ENCODE assay signal across 17 cellular contexts in genomic region chr10:64261092-64261491, GRCh38.
DNase-seq lines count a peak whose midpoint lies in the region; ATAC-seq and TF ChIP-seq lines count a peak whose summit lies in the region.
"Had no signal": no experiment of that assay in that cellular context is flagged by ENCODE, and none has a peak within 500 bp of the region (broad histone marks: within the 10 kb centered on the region; RNA-seq: fewer than 3 reads in every experiment).

No MANE protein-coding gene starts in this region.

- no peak overlapping the region for H3K4me3 ChIP-seq in mammary epithelial cell (replicated peaks in 1 of 3; ENCODE audit: insufficient read depth in 1 of 3, low read depth in 2 of 3, low read length in 3 of 3)
- no peak overlapping the region for H3K4me3 ChIP-seq in aorta (ENCODE audit: low read length in 2 of 2)
- no peak overlapping the region for H3K4me3 ChIP-seq in endodermal cell (ENCODE audit: low read length)
- H3K4me3 ChIP-seq: thoracic aorta had no signal

- H3K9ac ChIP-seq in mammary epithelial cell (ENCODE audit: insufficient read depth, low read length) (no peak overlapping the region), endodermal cell (ENCODE audit: extremely low read depth, low read length, poor library complexity, severe bottlenecking) (no peak overlapping the region)

- H3K36me3 Mint-ChIP-seq in endodermal cell (ENCODE audit: low read depth) = no peaks in the 10 kb centered on the region
- H3K36me3 Mint-ChIP-seq: activated naive CD4-positive, alpha-beta T cell treated with anti-CD3 and anti-CD28 coated beads, Interleukin-2, amount 50 U/mL, for 72 hours; CD8-positive, alpha-beta memory T cell had no signal

- H3K4me1 ChIP-seq in mammary epithelial cell (ENCODE audit: insufficient read depth, low read length) (no peaks in the 10 kb centered on the region), aorta (ENCODE audit: control insufficient read depth in 1 of 2, insufficient read depth in 2 of 2, low read length in 2 of 2) (no peaks in the 10 kb centered on the region), endodermal cell (ENCODE audit: control insufficient read depth, insufficient read depth, low read length) (no peaks in the 10 kb centered on the region)

- H3K27me3 ChIP-seq in mammary epithelial cell (ENCODE audit: insufficient read depth, low read length) = no peaks in the 10 kb centered on the region
- H3K27me3 ChIP-seq in aorta (ENCODE audit: control insufficient read depth in 1 of 2, insufficient read depth in 2 of 2, low read length in 1 of 2) = no peaks in the 10 kb centered on the region
- no peaks in the 10 kb centered on the region for H3K27me3 ChIP-seq in endodermal cell (ENCODE audit: control insufficient read depth, insufficient read depth, low read length, poor library complexity, severe bottlenecking)

- H2AFZ ChIP-seq in mammary epithelial cell (ENCODE audit: low read depth, low read length) = no peak overlapping the region

- CTCF ChIA-PET in mammary epithelial cell (lab: Charles Lee; ENCODE audit: low non-redundant PET) = no interaction called here

- no TSS peak for BruUV-seq in mammary epithelial cell (replicated peaks; lab: Mats Ljungman, UMichigan)

- intact Hi-C loops in mammary epithelial cell (cut with micrococcal nuclease) (no loop called here), aorta (cut with DNase I) (no loop called here)

- no peaks in the 10 kb centered on the region for H3K9me3 Mint-ChIP-seq in endodermal cell

- peak; percentile 4 for DNase-seq in GM13976 (ENCODE audit: low spot score)
- DNase-seq in NK-92 (lab: John Stamatoyannopoulos, UW; ENCODE audit: unreplicated experiment) = no peak
- no peak for DNase-seq in mammary epithelial cell
- no peak for DNase-seq in aorta
- DNase-seq in endodermal cell = no peak
- DNase-seq: activated CD4-positive, CD25-positive, alpha-beta regulatory T cell; activated CD8-positive, alpha-beta memory T cell treated with anti-CD3 and anti-CD28 coated beads, Interleukin-2, amount 50 U/mL, for 48 hours; CD8-positive, alpha-beta memory T cell; GF-D8; KBM-7; NCI-H1694 treated with DMSO at 0.1 percent for 48 hours; NCI-H524 treated with DMSO at 0.1 percent for 48 hours had no signal

- in situ Hi-C loops in GM13976 (cut with MboI; ENCODE audit: low sequenced_read_pairs, unreplicated experiment) (no loop called here), mammary epithelial cell (cut with MboI; ENCODE audit: low sequenced_read_pairs in 2 of 2) (no loop called here)

- no peaks in the 10 kb centered on the region for H3K79me2 ChIP-seq in mammary epithelial cell (ENCODE audit: insufficient read depth, low read length)

- H3K27ac Mint-ChIP-seq in endodermal cell = no peak overlapping the region
- H3K27ac Mint-ChIP-seq: activated naive CD4-positive, alpha-beta T cell treated with anti-CD3 and anti-CD28 coated beads, Interleukin-2, amount 50 U/mL, for 72 hours had no signal

- H3K36me3 ChIP-seq in mammary epithelial cell (ENCODE audit: insufficient read depth, low read length) (no peaks in the 10 kb centered on the region), aorta (ENCODE audit: control insufficient read depth in 1 of 2, insufficient read depth in 2 of 2, low read length in 1 of 2) (no peaks in the 10 kb centered on the region), endodermal cell (ENCODE audit: control insufficient read depth, insufficient read depth, low read length) (no peaks in the 10 kb centered on the region)
- H3K36me3 ChIP-seq: thoracic aorta had no signal

- peaks cover 6% of the 10 kb centered on the region for H3K4me1 Mint-ChIP-seq in endodermal cell
- H3K4me1 Mint-ChIP-seq: CD8-positive, alpha-beta memory T cell had no signal

- ATAC-seq in GM19351 (IDR thresholded peaks at IDR 0.05; ENCODE audit: unreplicated experiment) = peak; percentile 77
- ATAC-seq in HG02678 (IDR thresholded peaks at IDR 0.05; ENCODE audit: unreplicated experiment) = peak; percentile 88
- ATAC-seq in HG03378 (IDR thresholded peaks at IDR 0.05; ENCODE audit: unreplicated experiment) = peak; percentile 91
- no peak for ATAC-seq in aorta (ENCODE audit: low FRiP score)
- ATAC-seq: activated naive CD4-positive, alpha-beta T cell treated with anti-CD3 and anti-CD28 coated beads, Interleukin-2, amount 50 U/mL, for 72 hours had no signal

- TF ChIP-seq CTCF in GM13976 (IDR thresholded peaks at IDR 0.05; ENCODE audit: borderline replicate concordance, control extremely low read depth, extremely low read depth, insufficient read depth, missing control alignments) = no peak
- TF ChIP-seq CTCF in mammary epithelial cell (conservative IDR thresholded peaks at IDR 0.05 in 1 of 2, IDR thresholded peaks at IDR 0.05 in 1 of 2; ENCODE audit: extremely low read depth in 1 of 2, insufficient read depth in 1 of 2, low read depth in 1 of 2, low read length in 2 of 2) = no peak
- no peak for TF ChIP-seq CTCF in endodermal cell (conservative IDR thresholded peaks at IDR 0.05)

- H3K27ac ChIP-seq in mammary epithelial cell (ENCODE audit: insufficient read depth, low read depth, low read length) (no peak overlapping the region), aorta (ENCODE audit: low read depth in 1 of 2, low read length in 2 of 2) (no peak overlapping the region), endodermal cell (ENCODE audit: low read depth, low read length) (no peak overlapping the region)
- H3K27ac ChIP-seq: thoracic aorta had no signal

- H3K4me3 Mint-ChIP-seq in endodermal cell = no peak overlapping the region
- H3K4me3 Mint-ChIP-seq: CD8-positive, alpha-beta memory T cell had no signal

- no peaks in the 10 kb centered on the region for H3K9me3 ChIP-seq in mammary epithelial cell (replicated peaks; ENCODE audit: insufficient read depth, low read length)
- no peaks in the 10 kb centered on the region for H3K9me3 ChIP-seq in aorta (ENCODE audit: control insufficient read depth, low read length)
- no peaks in the 10 kb centered on the region for H3K9me3 ChIP-seq in endodermal cell (ENCODE audit: control insufficient read depth, low read length)
- H3K9me3 ChIP-seq: thoracic aorta had no signal

- dilution Hi-C loops in mammary epithelial cell (cut with HindIII; ENCODE audit: low sequenced_read_pairs) = no loop called here

- H4K20me1 ChIP-seq in mammary epithelial cell (ENCODE audit: insufficient read depth, low read length) = no peaks in the 10 kb centered on the region

- no peak overlapping the region for H3K4me2 ChIP-seq in mammary epithelial cell (ENCODE audit: insufficient read depth, low read depth, low read length)

- no peaks in the 10 kb centered on the region for H3K27me3 Mint-ChIP-seq in endodermal cell (ENCODE audit: insufficient read depth)
- H3K27me3 Mint-ChIP-seq: CD8-positive, alpha-beta memory T cell had no signal
